ENCODE assay signal across 30 cellular contexts in the genomic region with DNA sequence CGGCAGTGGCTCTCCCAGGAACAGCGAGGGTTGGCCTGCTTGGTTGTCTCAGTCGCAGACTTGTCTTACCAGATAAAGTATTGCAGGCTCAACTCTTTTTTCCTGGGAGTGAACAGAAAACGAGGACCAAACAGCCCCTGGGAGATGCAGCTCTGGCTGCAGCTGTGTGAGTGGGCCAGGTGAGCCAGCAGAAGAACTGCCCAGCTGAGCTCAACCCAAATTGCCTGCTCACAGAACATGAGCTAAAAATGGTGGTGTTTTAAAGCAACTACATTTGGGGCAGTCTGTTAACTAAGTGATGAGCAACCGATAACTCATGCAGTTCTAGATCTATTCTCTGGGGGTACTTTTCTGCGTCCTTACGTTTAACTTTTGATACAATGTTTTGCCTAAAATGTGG.
"Had no signal": no experiment of that assay in that cellular context is flagged by ENCODE, and none has a peak within 500 bp of the region (broad histone marks: within the 10 kb centered on the region; RNA-seq: fewer than 3 reads in every experiment).

No MANE protein-coding gene starts in this region.

- H3K27me3 ChIP-seq: ovary, stomach, thyroid gland, tibial nerve, upper lobe of left lung, vagina had no signal

- H3K36me3 Mint-ChIP-seq: natural killer cell; stimulated activated effector memory CD8-positive, alpha-beta T cell treated with anti-CD3 and anti-CD28 coated beads, Interleukin-12 subunit alpha, Interleukin-12 subunit beta, amount 100 ng/mL, for 72 hours had no signal

- H3K79me2 ChIP-seq: parathyroid adenoma had no signal

- H3K36me3 ChIP-seq: neural progenitor cell, ovary, spleen, thoracic aorta, thyroid gland, tibial nerve, upper lobe of left lung, vagina had no signal

- H3K9me3 ChIP-seq: psoas muscle, thoracic aorta, thyroid gland, vagina had no signal

- H3K27me3 Mint-ChIP-seq: stimulated activated naive B cell treated with anti-CD40 and anti-IgM and Interleukin-4, amounts not matched to agents 10 μg/mL and 1 μg/mL and 100 μg/mL, for 72 hours; stimulated activated naive CD8-positive, alpha-beta T cell treated with anti-CD3 and anti-CD28 coated beads, Interleukin-15, Interleukin-2, amounts not matched to agents 100 ng/mL and 50 ng/mL, for 24 hours had no signal

- ATAC-seq: naive thymus-derived CD4-positive, alpha-beta T cell; natural killer cell; psoas muscle; right cardiac atrium; sciatic nerve; stimulated activated effector memory CD8-positive, alpha-beta T cell treated with anti-CD3 and anti-CD28 coated beads, Interleukin-12 subunit alpha, Interleukin-12 subunit beta, amount 100 ng/mL, for 72 hours had no signal

- H3K4me3 ChIP-seq: neural progenitor cell, ovary, psoas muscle, skin epidermis, smooth muscle cell, spleen, stomach, thoracic aorta, thyroid gland, tibial nerve, upper lobe of left lung, vagina had no signal

- H3K27ac Mint-ChIP-seq: naive thymus-derived CD4-positive, alpha-beta T cell; natural killer cell; nephron; neural progenitor cell; progenitor cell of endocrine pancreas; stimulated activated effector memory CD8-positive, alpha-beta T cell treated with anti-CD3 and anti-CD28 coated beads, Interleukin-12 subunit alpha, Interleukin-12 subunit beta, amount 100 ng/mL, for 72 hours; stimulated activated naive B cell treated with anti-CD40 and anti-IgM and Interleukin-4, amounts not matched to agents 10 μg/mL and 1 μg/mL and 100 μg/mL, for 72 hours; stimulated activated naive CD8-positive, alpha-beta T cell treated with anti-CD3 and anti-CD28 coated beads, Interleukin-15, Interleukin-2, amounts not matched to agents 100 ng/mL and 50 ng/mL, for 24 hours had no signal

- H3K4me1 Mint-ChIP-seq: stimulated activated effector memory CD8-positive, alpha-beta T cell treated with anti-CD3 and anti-CD28 coated beads, Interleukin-12 subunit alpha, Interleukin-12 subunit beta, amount 100 ng/mL, for 72 hours had no signal

- DNase-seq: naive thymus-derived CD4-positive, alpha-beta T cell; natural killer cell; occipital lobe; ovary; posterior cingulate gyrus; psoas muscle; right cardiac atrium; spleen; stimulated activated CD4-positive, alpha-beta T cell treated with anti-CD3 and anti-CD28 coated beads, Interleukin-12 subunit alpha, Interleukin-12 subunit beta, amount 100 ng/mL, for 4 hours; stimulated activated CD4-positive, alpha-beta T cell treated with anti-CD3 and anti-CD28 coated beads, Interleukin-2, amount 100 ng/mL, for 24 hours; stimulated activated CD4-positive, alpha-beta T cell treated with anti-CD3 and anti-CD28 coated beads, Interleukin-2, amount 100 ng/mL, for 48 hours; stimulated activated CD4-positive, alpha-beta T cell treated with anti-CD3 and anti-CD28 coated beads, Interleukin-4, amount 100 ng/mL, for 24 hours; stimulated activated naive B cell treated with anti-CD40 and anti-IgM and Interleukin-4, amounts not matched to agents 10 μg/mL and 1 μg/mL and 100 μg/mL, for 72 hours; stimulated activated naive CD4-positive, alpha-beta T cell treated with Interleukin-2 at 50 U/mL for 16 hours; stomach; thyroid gland; upper lobe of left lung had no signal

- H3K9me3 Mint-ChIP-seq: natural killer cell; stimulated activated effector memory CD8-positive, alpha-beta T cell treated with anti-CD3 and anti-CD28 coated beads, Interleukin-12 subunit alpha, Interleukin-12 subunit beta, amount 100 ng/mL, for 72 hours; stimulated activated naive CD8-positive, alpha-beta T cell treated with anti-CD3 and anti-CD28 coated beads, Interleukin-15, Interleukin-2, amounts not matched to agents 100 ng/mL and 50 ng/mL, for 24 hours had no signal

- H3K4me1 ChIP-seq: parathyroid adenoma, upper lobe of left lung, vagina had no signal

- FAIRE-seq: urothelium cell line had no signal

- H3K4me2 ChIP-seq: neural progenitor cell, smooth muscle cell had no signal

- H3K4me3 Mint-ChIP-seq: naive thymus-derived CD4-positive, alpha-beta T cell; natural killer cell; nephron; neural progenitor cell; stimulated activated effector memory CD8-positive, alpha-beta T cell treated with anti-CD3 and anti-CD28 coated beads, Interleukin-12 subunit alpha, Interleukin-12 subunit beta, amount 100 ng/mL, for 72 hours; stimulated activated naive CD8-positive, alpha-beta T cell treated with anti-CD3 and anti-CD28 coated beads, Interleukin-15, Interleukin-2, amounts not matched to agents 100 ng/mL and 50 ng/mL, for 24 hours had no signal

- H3K9ac ChIP-seq: neural progenitor cell, parathyroid adenoma had no signal

- H3K27ac ChIP-seq: neural progenitor cell, ovary, parathyroid adenoma, psoas muscle, skin epidermis, spleen, stomach, thoracic aorta, thyroid gland, tibial nerve, upper lobe of left lung, vagina had no signal

- H2AFZ ChIP-seq: neural progenitor cell, parathyroid adenoma had no signal
